Comparison of ENCODE assay signal across 9 cellular contexts in genomic region chr1:12406218-12407021, GRCh38.
DNase-seq lines count a peak whose midpoint lies in the region; ATAC-seq lines count a peak whose summit lies in the region.
"Had no signal": no experiment of that assay in that cellular context is flagged by ENCODE, and none has a peak within 500 bp of the region (broad histone marks: within the 10 kb centered on the region; RNA-seq: fewer than 3 reads in every experiment).

No MANE protein-coding gene starts in this region.

- DNase-seq in NCI-H226 (peak; percentile 60), caudate nucleus (lab: John Stamatoyannopoulos, UW) (no peak), left colon (no peak), retina (no peak), immature natural killer cell (no peak)
- no peak for DNase-seq in stimulated activated naive B cell treated with anti-CD40 and anti-IgM and Interleukin-4, amounts not matched to agents 10 μg/mL and 1 μg/mL and 100 μg/mL, for 72 hours
- DNase-seq in stimulated activated CD4-positive, alpha-beta T cell treated with anti-CD3 and anti-CD28 coated beads, Interleukin-4, amount 100 ng/mL, for 4 hours: no peak

- intact Hi-C loops in left colon (cut with DNase I, micrococcal nuclease): loop anchor here in 1 of 2 donors (5.0 kb wide), 1 partner anchor 211 kb away; the partner anchor contains the start of gene DHRS3

- H3K27ac Mint-ChIP-seq in stimulated activated naive B cell treated with anti-CD40 and anti-IgM and Interleukin-4, amounts not matched to agents 10 μg/mL and 1 μg/mL and 100 μg/mL, for 72 hours: no peak overlapping the region
- H3K27ac Mint-ChIP-seq in immature natural killer cell: peak overlapping the region in 1 of 6 donors; percentile 26
- H3K27ac Mint-ChIP-seq: activated CD4-positive, alpha-beta memory T cell treated with anti-CD3 and anti-CD28 coated beads for 36 hours had no signal

- H3K9me3 Mint-ChIP-seq in stimulated activated naive B cell treated with anti-CD40 and anti-IgM and Interleukin-4, amounts not matched to agents 10 μg/mL and 1 μg/mL and 100 μg/mL, for 72 hours: peaks cover 5 to 9% of the 10 kb centered on the region in 2 donors
- H3K9me3 Mint-ChIP-seq in immature natural killer cell: peaks cover 0 to 9% (median 2%) of the 10 kb centered on the region in 6 donors

- H3K36me3 Mint-ChIP-seq in stimulated activated naive B cell treated with anti-CD40 and anti-IgM and Interleukin-4, amounts not matched to agents 10 μg/mL and 1 μg/mL and 100 μg/mL, for 72 hours: peaks cover 39 to 56% of the 10 kb centered on the region in 2 donors
- H3K36me3 Mint-ChIP-seq in immature natural killer cell: peaks cover 29 to 55% (median 41%) of the 10 kb centered on the region in 3 donors

- H3K4me1 Mint-ChIP-seq in stimulated activated naive B cell treated with anti-CD40 and anti-IgM and Interleukin-4, amounts not matched to agents 10 μg/mL and 1 μg/mL and 100 μg/mL, for 72 hours: peaks cover 23 to 50% of the 10 kb centered on the region in 2 donors
- peaks cover 6 to 16% of the 10 kb centered on the region in 2 donors for H3K4me1 Mint-ChIP-seq in immature natural killer cell

- H3K4me3 Mint-ChIP-seq in stimulated activated naive B cell treated with anti-CD40 and anti-IgM and Interleukin-4, amounts not matched to agents 10 μg/mL and 1 μg/mL and 100 μg/mL, for 72 hours: no peak overlapping the region
- no peak overlapping the region for H3K4me3 Mint-ChIP-seq in immature natural killer cell
- H3K4me3 Mint-ChIP-seq: activated CD4-positive, alpha-beta memory T cell treated with anti-CD3 and anti-CD28 coated beads for 36 hours had no signal

- H3K27ac ChIP-seq in caudate nucleus (ENCODE audit: low read depth, low read length): peak overlapping the region; percentile 79

- H3K27me3 Mint-ChIP-seq in stimulated activated naive B cell treated with anti-CD40 and anti-IgM and Interleukin-4, amounts not matched to agents 10 μg/mL and 1 μg/mL and 100 μg/mL, for 72 hours: no peaks in the 10 kb centered on the region
- H3K27me3 Mint-ChIP-seq in immature natural killer cell (ENCODE audit: low read depth in 3 of 3): no peaks in the 10 kb centered on the region
- H3K27me3 Mint-ChIP-seq: activated CD4-positive, alpha-beta memory T cell treated with anti-CD3 and anti-CD28 coated beads for 36 hours had no signal

- ATAC-seq in left colon (peak; percentile 16), HG02642 (IDR thresholded peaks at IDR 0.05; ENCODE audit: poor library complexity, unreplicated experiment) (no peak)
- ATAC-seq in stimulated activated naive B cell treated with anti-CD40 and anti-IgM and Interleukin-4, amounts not matched to agents 10 μg/mL and 1 μg/mL and 100 μg/mL, for 72 hours (replicated peaks): peak; percentile 57 to 59
